Comparison of ENCODE assay signal across 8 cellular contexts in the genomic region with DNA sequence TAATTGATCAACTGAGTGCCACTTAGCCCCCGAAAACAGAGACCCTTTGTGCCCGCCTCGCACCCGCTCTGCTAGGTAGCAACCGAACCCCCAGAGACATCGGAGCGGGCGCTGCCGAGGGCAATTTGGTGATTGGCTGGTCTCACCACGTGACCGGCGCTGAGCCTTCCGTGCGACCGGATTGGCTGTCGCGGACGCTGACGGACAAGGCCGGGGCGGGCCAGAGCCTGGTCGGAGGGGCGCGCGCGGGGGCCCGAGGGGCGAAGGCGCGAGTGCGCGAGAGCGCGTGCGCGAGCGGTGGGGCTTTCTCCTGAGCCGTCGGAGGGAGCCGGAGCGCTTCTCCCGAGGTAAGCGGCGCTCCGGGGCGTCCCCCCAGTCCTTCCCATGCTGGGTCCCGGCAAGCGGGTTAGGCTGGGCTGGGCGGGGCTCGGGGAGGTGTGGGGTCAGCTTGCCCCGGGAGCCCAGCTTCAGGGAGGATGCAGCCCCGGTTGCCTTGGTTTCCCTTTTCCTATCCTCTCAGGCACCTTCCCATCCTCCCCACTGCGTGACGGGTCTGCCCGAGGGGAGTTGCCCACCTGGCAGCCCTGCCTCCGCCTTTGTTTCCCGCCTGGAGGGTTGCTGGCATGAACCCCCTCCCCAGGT. TPM values are rescaled to one million over a fixed set of nuclear protein-coding genes. Genes with fewer than 3 reads are reported as not detected.
A peak's percentile ranks its signal among the peaks of the same experiment; 100 is the strongest.
DNase-seq lines count a peak whose midpoint lies in the region; ATAC-seq, FAIRE-seq and TF ChIP-seq lines count a peak whose summit lies in the region.

A gene (plus strand): TSS at position 303 of the 642 bp plus-strand sequence.

- no peaks in the 10 kb centered on the region for H3K36me3 ChIP-seq in GM23248 (ENCODE audit: low read depth)
- no peaks in the 10 kb centered on the region for H3K36me3 ChIP-seq in adrenal gland (replicated peaks in 1 of 2)
- no peaks in the 10 kb centered on the region for H3K36me3 ChIP-seq in ovary
- no peaks in the 10 kb centered on the region for H3K36me3 ChIP-seq in Karpas-422 (ENCODE audit: insufficient read depth, low read length)

- WGBS in A549 (ENCODE audit: missing lambda C conversion rate): 0% methylated on average over 25 of the region's 57 CpGs
- 6 to 8% methylated on average over 30 to 31 of the region's 57 CpGs for WGBS in GM23248 (ENCODE audit: low coverage in 1 of 2, low lambda C conversion rate in 2 of 2, missing lambda C conversion rate in 2 of 2), 2 experiments
- WGBS in adrenal gland, 4 donors: 0 to 2% (median 1%) methylated on average over 5 to 57 of the region's 57 CpGs
- 0 to 1% (median 1%) methylated on average over 48 to 57 of the region's 57 CpGs for WGBS in ovary, 3 donors

- ATAC-seq in A549 (peak; percentile 67 to 90), left ventricle myocardium superior (peak; percentile 91), GM21723 (IDR thresholded peaks at IDR 0.05; ENCODE audit: unreplicated experiment) (no peak)

- peak within 1 kb of the TSS; percentile 28 for H2AFZ ChIP-seq in GM23248
- H2AFZ ChIP-seq in Karpas-422 (ENCODE audit: low read length): no peak within 1 kb of the TSS

- H3K4me3 ChIP-seq in A549: peak within 1 kb of the TSS; percentile 53
- peak within 1 kb of the TSS; percentile 53 for H3K4me3 ChIP-seq in GM23248
- H3K4me3 ChIP-seq in adrenal gland: peak within 1 kb of the TSS; percentile 58 to 87 (median 76)
- H3K4me3 ChIP-seq in ovary: peak within 1 kb of the TSS; percentile 52
- no peak within 1 kb of the TSS for H3K4me3 ChIP-seq in Karpas-422 (ENCODE audit: low read length)

- TF ChIP-seq EP300 in A549 (IDR thresholded peaks at IDR 0.05) (no peak), ovary (IDR thresholded peaks at IDR 0.05) (no peak)

- FAIRE-seq in A549 (lab: Jason Lieb, UNC): no peak

- H3K4me1 ChIP-seq in A549 (peaks cover 7% of the 10 kb centered on the region; the same call in 1 of the 3 replicates), GM23248 (ENCODE audit: insufficient read depth) (no peaks in the 10 kb centered on the region), adrenal gland (replicated peaks in 1 of 2) (peaks cover 12 to 40% of the 10 kb centered on the region in 2 donors), ovary (ENCODE audit: insufficient read depth) (no peaks in the 10 kb centered on the region), Karpas-422 (ENCODE audit: low read length) (no peaks in the 10 kb centered on the region)

- intact Hi-C loops in adrenal gland (cut with DNase I): loop anchor here (2.0 to 10.0 kb wide), 3 partner anchors 303 to 347 kb away; no protein-coding TSS in a partner anchor
- intact Hi-C loops in left ventricle myocardium superior (cut with micrococcal nuclease): no loop called here
- intact Hi-C loops in ovary (cut with DNase I): loop anchor here in 1 of 4 donors (10.0 kb wide), 1 partner anchor 313 kb away; a partner anchor contains a TSS

- CTCF ChIA-PET in A549 (lab: Yijun Ruan, JAX): interaction anchor here (0.7 kb wide), 1 partner anchor 386 kb away, joined by 3 read pairs; no protein-coding TSS in a partner anchor

- no peak within 1 kb of the TSS for H3K9ac ChIP-seq in GM23248
- no peak within 1 kb of the TSS for H3K9ac ChIP-seq in Karpas-422 (ENCODE audit: low read length)

- no peaks in the 10 kb centered on the region for H3F3A ChIP-seq in GM23248 (ENCODE audit: insufficient read depth)

- H3K4me2 ChIP-seq in A549: peak within 1 kb of the TSS; percentile 96
- peak within 1 kb of the TSS; percentile 45 for H3K4me2 ChIP-seq in GM23248 (ENCODE audit: unreplicated experiment)
- H3K4me2 ChIP-seq in Karpas-422 (ENCODE audit: low read depth, low read length, poor library complexity, severe bottlenecking): no peak within 1 kb of the TSS

- POLR2A ChIA-PET in A549 (lab: Yijun Ruan, JAX): no interaction called here

- H3K9me3 ChIP-seq in A549: no peaks in the 10 kb centered on the region
- H3K9me3 ChIP-seq in GM23248 (ENCODE audit: low read depth): no peaks in the 10 kb centered on the region
- H3K9me3 ChIP-seq in adrenal gland (replicated peaks in 1 of 3): no peaks in the 10 kb centered on the region
- H3K9me3 ChIP-seq in ovary: no peaks in the 10 kb centered on the region
- no peaks in the 10 kb centered on the region for H3K9me3 ChIP-seq in Karpas-422 (ENCODE audit: low read length)

- H4K20me1 ChIP-seq in GM23248 (ENCODE audit: insufficient read depth) (no peaks in the 10 kb centered on the region), Karpas-422 (ENCODE audit: insufficient read depth, low read depth, low read length) (no peaks in the 10 kb centered on the region)

- TF ChIP-seq CTCF in A549 (IDR thresholded peaks at IDR 0.05) (no peak), adrenal gland (IDR thresholded peaks at IDR 0.05) (no peak), ovary (IDR thresholded peaks at IDR 0.05) (no peak)

- in situ Hi-C loops in GM23248 (cut with MboI): no loop called here

- DNase-seq in A549 (ENCODE audit: low read depth in 1 of 2, low spot score in 1 of 2): peak; percentile 39 to 73
- DNase-seq in GM23248: peak; percentile 41
- peak; percentile 63 for DNase-seq in NCI-H345 treated with DMSO at 0.1 percent for 48 hours (lab: John Stamatoyannopoulos, UW; ENCODE audit: unreplicated experiment)
- peak; percentile 87 to 94 (median 88) for DNase-seq in adrenal gland
- peak; percentile 85 for DNase-seq in left ventricle myocardium superior
- peak in 4 of 5 donors; percentile 9 to 52 (median 28) for DNase-seq in ovary
- DNase-seq in Karpas-422: no peak

- H3K27me3 ChIP-seq in GM23248 (replicated peaks; ENCODE audit: insufficient read depth) (peaks cover 69% of the 10 kb centered on the region), adrenal gland (no peaks in the 10 kb centered on the region), ovary (no peaks in the 10 kb centered on the region), Karpas-422 (ENCODE audit: low read length) (no peaks in the 10 kb centered on the region)

- H3K27ac ChIP-seq in A549 (peak within 1 kb of the TSS in 1 of 2 experiments; percentile 43; a peak in 1 of 6 replicates), GM23248 (no peak within 1 kb of the TSS), adrenal gland (peak within 1 kb of the TSS in 4 of 5 donors; percentile 41 to 71 (median 47)), ovary (no peak within 1 kb of the TSS), Karpas-422 (ENCODE audit: low read length) (no peak within 1 kb of the TSS)

- TF ChIP-seq RAD21 in A549 (conservative IDR thresholded peaks at IDR 0.05 in 1 of 2, IDR thresholded peaks at IDR 0.05 in 1 of 2): no peak

- no peaks in the 10 kb centered on the region for H3K79me2 ChIP-seq in GM23248 (ENCODE audit: insufficient read depth)
- H3K79me2 ChIP-seq in Karpas-422 (ENCODE audit: low read length): no peaks in the 10 kb centered on the region

- no peaks in the 10 kb centered on the region for H3K9me2 ChIP-seq in GM23248 (ENCODE audit: insufficient read depth)
- no peaks in the 10 kb centered on the region for H3K9me2 ChIP-seq in Karpas-422 (replicated peaks; ENCODE audit: insufficient read depth, low read length)

- no peak for TF ChIP-seq POLR2A in A549 (IDR thresholded peaks at IDR 0.05; ENCODE audit: low read length)
- TF ChIP-seq POLR2A in adrenal gland (IDR thresholded peaks at IDR 0.05): no peak
- TF ChIP-seq POLR2A in ovary (IDR thresholded peaks at IDR 0.05): no peak

TF ChIP-seq in A549, 52 proteins besides CTCF, POLR2A, EP300 and RAD21 (continues in another document):
- TF ChIP-seq PHF8 (IDR thresholded peaks at IDR 0.05; ENCODE audit: borderline replicate concordance, low read depth) (no peak), FOSB (CRISPR knock-in tag; IDR thresholded peaks at IDR 0.05) (no peak), NFE2L2 (conservative IDR thresholded peaks at IDR 0.05; ENCODE audit: low read length) (no peak)
- TF ChIP-seq, protein P1, sequence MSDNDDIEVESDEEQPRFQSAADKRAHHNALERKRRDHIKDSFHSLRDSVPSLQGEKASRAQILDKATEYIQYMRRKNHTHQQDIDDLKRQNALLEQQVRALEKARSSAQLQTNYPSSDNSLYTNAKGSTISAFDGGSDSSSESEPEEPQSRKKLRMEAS (IDR thresholded peaks at IDR 0.05): peak; percentile 71; the same call in 1 of the 2 replicates
- TF ChIP-seq, protein P2, sequence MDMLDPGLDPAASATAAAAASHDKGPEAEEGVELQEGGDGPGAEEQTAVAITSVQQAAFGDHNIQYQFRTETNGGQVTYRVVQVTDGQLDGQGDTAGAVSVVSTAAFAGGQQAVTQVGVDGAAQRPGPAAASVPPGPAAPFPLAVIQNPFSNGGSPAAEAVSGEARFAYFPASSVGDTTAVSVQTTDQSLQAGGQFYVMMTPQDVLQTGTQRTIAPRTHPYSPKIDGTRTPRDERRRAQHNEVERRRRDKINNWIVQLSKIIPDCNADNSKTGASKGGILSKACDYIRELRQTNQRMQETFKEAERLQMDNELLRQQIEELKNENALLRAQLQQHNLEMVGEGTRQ (IDR thresholded peaks at IDR 0.05): peak; percentile 80

RNA-seq across cellular contexts. Expression of the gene that starts here (rescaled TPM):
- polyA plus RNA-seq in A549 (2011; rRNA removed) (not detected in 2 replicates), A549 (2017; fragmentation: RNase III; extraction: RNeasy Plus Mini Kit Qiagen cat#74134 plus additional on column Dnase treatment) (not detected in 3 replicates), GM23248 (2016; fragmentation: Nextera tagmentation; extraction: Ambion mirVana) (not detected in 2 replicates), adrenal gland (10 to 100 TPM in 1 of 3 donors, 1 to 10 TPM in 2; 3.5 to 10.9 (median 6.2) TPM), ovary (1 to 10 TPM in 1 of 2 donors, under 1 TPM in 1; 0.61 to 4.2 TPM)
- 0.04 and 0.09 TPM in 2 replicates for polyA plus RNA-seq in A549 (2012; cell fraction: cytosol; rRNA removed)
- 0.02 TPM in 1 of 2 replicates, not detected in the other for polyA plus RNA-seq in A549 (2012; cell fraction: nucleus; rRNA removed)
- not detected in 2 replicates for polyA minus RNA-seq in A549 (2011; rRNA and poly(A)+ RNA removed)
- not detected in 2 replicates for total RNA-seq in GM23248 (2014; rRNA removed; shearing (Covaris generic))
- total RNA-seq in adrenal gland (10 to 100 TPM in 7 of 8 donors, 1 to 10 TPM in 1; 4.0 to 38.0 (median 17.3) TPM), left ventricle myocardium superior (0.52 TPM), ovary (under 1 TPM in 5 of 7 donors, not detected in 2; under 0.01 to 0.84 (median 0.27) TPM)
- not detected in 2 replicates for total RNA-seq in Karpas-422 (2014; rRNA removed; shearing (Covaris generic); ENCODE audit: low replicate concordance)

Comparison
In these comparisons a context has a peak if more than half of its experiments do, and no peak if none do; other contexts are left out.
1. Peak in DNase-seq, ATAC-seq, H3K4me3 ChIP-seq and H3K4me2 ChIP-seq in A549; RNA of the gene not detected or under 1 TPM.
2. Peak in DNase-seq, H3K4me3 ChIP-seq and H3K4me2 ChIP-seq in GM23248; RNA of the gene not detected or under 1 TPM.
3. Peak in DNase-seq and ATAC-seq in left ventricle myocardium superior; RNA of the gene not detected or under 1 TPM.
4. H3K27ac ChIP-seq: peak in adrenal gland (4 of 5); none in GM23248 (single experiment), ovary (0 of 2) and Karpas-422 (single experiment).